In the genomic region with DNA sequence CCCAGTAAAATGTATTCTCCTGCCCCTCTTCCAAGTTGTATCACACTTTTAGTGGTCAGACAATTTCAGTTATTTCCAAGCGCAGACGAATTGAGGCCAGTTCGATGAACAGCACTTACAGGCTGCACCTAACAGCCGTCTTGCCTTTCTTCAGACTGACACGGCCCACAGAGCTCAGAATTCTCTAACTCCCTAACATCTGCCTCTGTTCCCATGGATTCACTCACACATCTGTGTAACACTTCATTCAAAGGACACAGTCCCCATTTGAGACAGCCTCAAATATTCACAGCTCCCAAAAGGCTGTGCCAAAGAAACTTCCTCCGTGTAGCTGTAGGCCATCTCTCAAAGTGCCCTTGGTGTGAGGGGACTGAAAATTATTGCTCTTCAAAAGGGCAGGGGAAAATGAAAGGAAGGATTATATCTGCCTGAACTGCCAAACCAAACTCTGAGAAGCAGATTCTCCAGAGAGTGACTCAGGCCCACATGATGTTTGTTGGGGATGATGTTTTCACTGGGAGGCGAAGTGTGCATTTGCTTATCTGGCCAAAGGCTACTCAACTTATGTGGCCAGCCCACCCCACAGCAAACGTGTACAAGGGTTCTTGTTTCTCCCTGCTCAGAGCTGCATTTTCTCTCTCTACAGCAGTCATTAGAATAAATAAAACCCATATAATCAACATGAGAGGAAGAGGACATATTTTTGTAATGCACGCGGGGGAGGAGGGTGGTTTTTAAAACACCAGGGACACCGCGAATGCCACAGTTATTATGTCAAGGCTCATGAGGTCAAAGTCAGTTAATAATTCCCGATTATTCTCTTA, we compare ENCODE assay signal across 9 cellular contexts.
DNase-seq lines count a peak whose midpoint lies in the region; ATAC-seq and TF ChIP-seq lines count a peak whose summit lies in the region.
"Had no signal": no experiment of that assay in that cellular context is flagged by ENCODE, and none has a peak within 500 bp of the region (broad histone marks: within the 10 kb centered on the region; RNA-seq: fewer than 3 reads in every experiment).

No MANE protein-coding gene starts in this region.

- no peaks in the 10 kb centered on the region for H3K27me3 ChIP-seq in SJCRH30

- peak overlapping the region; percentile 75 for H3K27ac ChIP-seq in SJCRH30
- H3K27ac ChIP-seq: C4-2B had no signal

- DNase-seq in AG08395 (ENCODE audit: low spot score), result peak; percentile 73
- peak; percentile 85 to 88 for DNase-seq in SJCRH30
- peak; percentile 92 for DNase-seq in fibroblast of the aortic adventitia (ENCODE audit: low read depth)
- DNase-seq in omental fat pad (ENCODE audit: low spot score), result no peak

- peak; percentile 53 for ATAC-seq in omental fat pad (ENCODE audit: low FRiP score)
- ATAC-seq in GM21360 (IDR thresholded peaks at IDR 0.05; ENCODE audit: unreplicated experiment), result no peak
- ATAC-seq in GM18517 (IDR thresholded peaks at IDR 0.05; ENCODE audit: unreplicated experiment), result no peak
- ATAC-seq in GM21723 (IDR thresholded peaks at IDR 0.05; ENCODE audit: unreplicated experiment), result no peak
- ATAC-seq in GM19467 (IDR thresholded peaks at IDR 0.05; ENCODE audit: unreplicated experiment), result no peak

- no peaks in the 10 kb centered on the region for H3K36me3 ChIP-seq in SJCRH30

- H3K4me3 ChIP-seq in SJCRH30, result peak overlapping the region; percentile 3
- H3K4me3 ChIP-seq in fibroblast of the aortic adventitia (ENCODE audit: low read depth, low read length), result peak overlapping the region; percentile 34

- no peaks in the 10 kb centered on the region for H3K9me3 ChIP-seq in SJCRH30 (replicated peaks)

- peaks cover 59% of the 10 kb centered on the region for H3K4me1 ChIP-seq in SJCRH30

- no peak for TF ChIP-seq CTCF in fibroblast of the aortic adventitia (IDR thresholded peaks at IDR 0.05; ENCODE audit: insufficient read depth, low read length)
- TF ChIP-seq CTCF in omental fat pad (IDR thresholded peaks at IDR 0.05), result no peak
